8 cellular contexts compared by ENCODE assay signal in genomic region chr5:158013939-158014338, GRCh38.
DNase-seq lines count a peak whose midpoint lies in the region; ATAC-seq, FAIRE-seq and TF ChIP-seq lines count a peak whose summit lies in the region.

No MANE protein-coding gene starts in this region.

- no peaks in the 10 kb centered on the region for H4K20me1 ChIP-seq in HepG2 (ENCODE audit: insufficient read depth, low read length)

- H3K27me3 ChIP-seq in HepG2 (ENCODE audit: control insufficient read depth in 1 of 2, insufficient read depth in 2 of 2, low read length in 2 of 2) = no peaks in the 10 kb centered on the region
- no peaks in the 10 kb centered on the region for H3K27me3 ChIP-seq in stomach

- CTCF ChIA-PET in HepG2 (lab: Yijun Ruan, JAX; ENCODE audit: low intra/inter-chr PET ratio, low total read pairs) = no interaction called here

- no peak overlapping the region for H3K4me3 ChIP-seq in cardiac fibroblast (replicated peaks in 1 of 2; ENCODE audit: low read depth in 2 of 2, low read length in 2 of 2)
- H3K4me3 ChIP-seq in HepG2 (replicated peaks in 1 of 3; ENCODE audit: insufficient read depth in 1 of 3, low read depth in 2 of 3, low read length in 3 of 3) = no peak overlapping the region
- H3K4me3 ChIP-seq in stomach = no peak overlapping the region

- H3K4me2 ChIP-seq in HepG2 (ENCODE audit: low read depth, low read length) = no peak overlapping the region

- no peak overlapping the region for H2AFZ ChIP-seq in HepG2 (ENCODE audit: low read length)

- TF ChIP-seq CTCF in C4-2B (conservative IDR thresholded peaks at IDR 0.05) = peak; percentile 43
- peak; percentile 47 for TF ChIP-seq CTCF in cardiac fibroblast (IDR thresholded peaks at IDR 0.05; ENCODE audit: low read depth, low read length)
- peak; percentile 49 for TF ChIP-seq CTCF in HepG2 (CRISPR knock-in tag; IDR thresholded peaks at IDR 0.05)
- peak in 2 of 7 experiments; percentile 7 to 14 for TF ChIP-seq CTCF in stomach (IDR thresholded peaks at IDR 0.05)

- H3K4me1 ChIP-seq in HepG2 (ENCODE audit: insufficient read depth, low read length) = no peaks in the 10 kb centered on the region; the same call in 1 of the 2 replicates
- H3K4me1 ChIP-seq in stomach = no peaks in the 10 kb centered on the region

- no peak for TF ChIP-seq RAD21 in HepG2 (CRISPR knock-in tag; IDR thresholded peaks at IDR 0.05)

- BruUV-seq in HepG2 (replicated peaks; lab: Mats Ljungman, UMichigan) = no TSS peak

- peak; percentile 8 for FAIRE-seq in HepG2 (lab: Jason Lieb, UNC)

- intact Hi-C loops in HepG2 (cut with micrococcal nuclease; ENCODE audit: unreplicated experiment) (no loop called here), stomach (cut with DNase I; ENCODE audit: low total_unique reads) (no loop called here)

- TF ChIP-seq POLR2A in HepG2 (IDR thresholded peaks at IDR 0.05; ENCODE audit: insufficient read depth in 1 of 2, low read depth in 2 of 2, low read length in 2 of 2) (no peak), stomach (IDR thresholded peaks at IDR 0.05) (no peak)

- H3K9ac ChIP-seq in HepG2 (ENCODE audit: insufficient read depth, low read depth, low read length) = no peak overlapping the region

- peak; percentile 45 for DNase-seq in HuH-7 (ENCODE audit: low spot score)
- peak; percentile 28 to 57 for DNase-seq in cardiac fibroblast (ENCODE audit: low read depth in 2 of 2)
- peak; percentile 7 for DNase-seq in HepG2 (ENCODE audit: low spot score)
- DNase-seq in stimulated activated CD4-positive, alpha-beta T cell treated with anti-CD3 and anti-CD28 coated beads, Interleukin-2, amount 100 ng/mL, for 48 hours = no peak
- DNase-seq in DMS79 (lab: John Stamatoyannopoulos, UW) = no peak
- DNase-seq in stomach = no peak

- ATAC-seq in HepG2 = peak; percentile 87
- ATAC-seq in GM19035 (IDR thresholded peaks at IDR 0.05; ENCODE audit: unreplicated experiment) = no peak

- H3K36me3 ChIP-seq in HepG2 (replicated peaks in 1 of 2; ENCODE audit: control insufficient read depth in 1 of 2, insufficient read depth in 2 of 2, low read length in 2 of 2) (no peaks in the 10 kb centered on the region), stomach (no peaks in the 10 kb centered on the region)

- H3K9me3 ChIP-seq in HepG2 (ENCODE audit: low read length) (no peaks in the 10 kb centered on the region), stomach (no peaks in the 10 kb centered on the region)

- no peak overlapping the region for H3K27ac ChIP-seq in C4-2B
- H3K27ac ChIP-seq in HepG2 (ENCODE audit: extremely low read length, insufficient read depth, low read length) = no peak overlapping the region
- no peak overlapping the region for H3K27ac ChIP-seq in stomach

- POLR2A ChIA-PET in HepG2 (lab: Yijun Ruan, JAX) = no interaction called here

- 3% methylated on average over 5 of the region's 6 CpGs for WGBS in HepG2 (ENCODE audit: low lambda C conversion rate)
- WGBS in stomach, 5 donors = 9 to 27% (median 20%) methylated on average over 6 of the region's 6 CpGs

- TF ChIP-seq EP300 in HepG2 (IDR thresholded peaks at IDR 0.05; ENCODE audit: low read depth in 2 of 2, low read length in 2 of 2) = no peak
- no peak for TF ChIP-seq EP300 in HepG2 (CRISPR knock-in tag; IDR thresholded peaks at IDR 0.05; ENCODE audit: borderline replicate concordance)
- TF ChIP-seq EP300 in stomach (IDR thresholded peaks at IDR 0.05) = no peak

- H3K79me2 ChIP-seq in HepG2 (ENCODE audit: insufficient read depth, low read length) = no peaks in the 10 kb centered on the region

- in situ Hi-C loops in HepG2 (cut with HindIII; ENCODE audit: extremely low pct_ligation_motif_present, low pct_unique_long_range_greater_than_20kb) = no loop called here

TF ChIP-seq in HepG2, 621 proteins besides CTCF, POLR2A, EP300 and RAD21:
- TF ChIP-seq SMC3 (IDR thresholded peaks at IDR 0.05; ENCODE audit: low read length) = peak; percentile 22; the same call in 1 of the 2 replicates
- no peak for TF ChIP-seq ZFP90 (CRISPR knock-in tag; IDR thresholded peaks at IDR 0.05; ENCODE audit: borderline replicate concordance)
- TF ChIP-seq STAG1 (CRISPR knock-in tag; IDR thresholded peaks at IDR 0.05) = peak; percentile 42

Comparison
In these comparisons a context has a peak if more than half of its experiments do, and no peak if none do; other contexts are left out.
1. DNase-seq: peak in HuH-7 (single experiment), cardiac fibroblast (2 of 2) and HepG2 (single experiment); none in stimulated activated CD4-positive, alpha-beta T cell treated with anti-CD3 and anti-CD28 coated beads, Interleukin-2, amount 100 ng/mL, for 48 hours (0 of 2), DMS79 (single experiment) and stomach (single experiment).